8 cellular contexts compared by ENCODE assay signal in genomic region chr12:124392991-124393790, GRCh38.
DNase-seq lines count a peak whose midpoint lies in the region; ATAC-seq and TF ChIP-seq lines count a peak whose summit lies in the region.

No MANE protein-coding gene starts in this region.

- no peaks in the 10 kb centered on the region for H3K79me2 ChIP-seq in OCI-LY1 (ENCODE audit: insufficient read depth, low read length)
- peaks cover 4% of the 10 kb centered on the region for H3K79me2 ChIP-seq in fibroblast of lung (ENCODE audit: control insufficient read depth, insufficient read depth, low read length)

- H3K4me1 ChIP-seq in OCI-LY1 (ENCODE audit: insufficient read depth, low read length, severe bottlenecking): peaks cover 63% of the 10 kb centered on the region
- H3K4me1 ChIP-seq in fibroblast of lung (ENCODE audit: control insufficient read depth, extremely low read depth, insufficient read depth, low read length): peaks cover 51% of the 10 kb centered on the region
- H3K4me1 ChIP-seq in neutrophil (ENCODE audit: control insufficient read depth in 1 of 2, insufficient read depth in 1 of 2, low read depth in 1 of 2, low read length in 1 of 2): peaks cover 45 to 52% of the 10 kb centered on the region in 2 experiments

- H3K27ac Mint-ChIP-seq in activated naive CD4-positive, alpha-beta T cell treated with anti-CD3 and anti-CD28 coated beads, Interleukin-2, amount 50 U/mL, for 72 hours: peak overlapping the region in 1 of 2 donors; percentile 65

- H3K27me3 ChIP-seq in OCI-LY1 (ENCODE audit: insufficient read depth, low read length) (no peaks in the 10 kb centered on the region), fibroblast of lung (ENCODE audit: control insufficient read depth, insufficient read depth, low read length) (no peaks in the 10 kb centered on the region), neutrophil (no peaks in the 10 kb centered on the region)

- H3K9me3 ChIP-seq in OCI-LY1 (ENCODE audit: low read length): no peaks in the 10 kb centered on the region
- no peaks in the 10 kb centered on the region for H3K9me3 ChIP-seq in fibroblast of lung (ENCODE audit: control insufficient read depth, insufficient read depth, low read depth, low read length)
- H3K9me3 ChIP-seq in neutrophil: no peaks in the 10 kb centered on the region

- no peak overlapping the region for H3K4me3 ChIP-seq in OCI-LY1 (ENCODE audit: low read depth, low read length, poor library complexity, severe bottlenecking)
- H3K4me3 ChIP-seq in fibroblast of lung (replicated peaks in 1 of 4; ENCODE audit: control extremely low read depth in 1 of 4, insufficient read depth in 1 of 4, low read depth in 3 of 4, low read length in 4 of 4): no peak overlapping the region
- H3K4me3 ChIP-seq in neutrophil (ENCODE audit: low read depth in 1 of 2, low read length in 1 of 2): no peak overlapping the region

- no peak overlapping the region for H2AFZ ChIP-seq in OCI-LY1 (ENCODE audit: low read length)
- no peak overlapping the region for H2AFZ ChIP-seq in fibroblast of lung (ENCODE audit: low read length)

- H3K9me2 ChIP-seq in OCI-LY1 (ENCODE audit: low read depth, low read length): no peaks in the 10 kb centered on the region

- DNase-seq in COLO829 (ENCODE audit: low spot score): peak; percentile 76
- DNase-seq in fibroblast of lung (ENCODE audit: low read depth in 2 of 2): peak; percentile 69 to 92
- no peak for DNase-seq in activated naive CD4-positive, alpha-beta T cell treated with anti-CD3 and anti-CD28 coated beads, Interleukin-2, amount 50 U/mL, for 72 hours (ENCODE audit: low spot score in 2 of 2)

- H4K20me1 ChIP-seq in OCI-LY1 (ENCODE audit: insufficient read depth, low read length): no peaks in the 10 kb centered on the region
- no peaks in the 10 kb centered on the region for H4K20me1 ChIP-seq in fibroblast of lung (ENCODE audit: control insufficient read depth, extremely low read depth, insufficient read depth, low read length)

- H3K27ac ChIP-seq in OCI-LY1 (ENCODE audit: low read depth, low read length, poor library complexity, severe bottlenecking): peak overlapping the region; percentile 97
- peak overlapping the region; percentile 56 for H3K27ac ChIP-seq in fibroblast of lung (ENCODE audit: insufficient read depth, low read length)
- H3K27ac ChIP-seq in neutrophil: peak overlapping the region; percentile 92

- no peak for TF ChIP-seq CTCF in OCI-LY1 (IDR thresholded peaks at IDR 0.05; ENCODE audit: low read length)
- no peak for TF ChIP-seq CTCF in fibroblast of lung (conservative IDR thresholded peaks at IDR 0.05 in 1 of 2, IDR thresholded peaks at IDR 0.05 in 1 of 2; ENCODE audit: low read depth in 1 of 2, low read length in 2 of 2)
- TF ChIP-seq CTCF in neutrophil (IDR thresholded peaks at IDR 0.05): no peak

- H3K9ac ChIP-seq in OCI-LY1 (ENCODE audit: low read length) (peak overlapping the region; percentile 41; the same call in 1 of the 2 replicates), fibroblast of lung (ENCODE audit: insufficient read depth, low read length) (peak overlapping the region; percentile 48)

- ATAC-seq in activated naive CD4-positive, alpha-beta T cell treated with anti-CD3 and anti-CD28 coated beads, Interleukin-2, amount 50 U/mL, for 72 hours: no peak
- ATAC-seq in HG03520 (IDR thresholded peaks at IDR 0.05; ENCODE audit: unreplicated experiment) (no peak), GM19455 (IDR thresholded peaks at IDR 0.05; ENCODE audit: unreplicated experiment) (no peak), GM19452 (IDR thresholded peaks at IDR 0.05; ENCODE audit: unreplicated experiment) (no peak)

- H3F3A ChIP-seq in OCI-LY1 (ENCODE audit: insufficient read depth, low read length): peaks cover 7% of the 10 kb centered on the region; the same call in 1 of the 2 replicates

- H3K36me3 ChIP-seq in OCI-LY1 (ENCODE audit: insufficient read depth, low read length): no peaks in the 10 kb centered on the region
- H3K36me3 ChIP-seq in fibroblast of lung (ENCODE audit: control insufficient read depth, insufficient read depth, low read length): peaks cover 5% of the 10 kb centered on the region
- peaks cover 31% of the 10 kb centered on the region for H3K36me3 ChIP-seq in neutrophil

- H3K4me2 ChIP-seq in OCI-LY1 (ENCODE audit: low read length) (peak overlapping the region; percentile 53; the same call in 1 of the 2 replicates), fibroblast of lung (ENCODE audit: extremely low read depth, insufficient read depth, low read length) (no peak overlapping the region)

- no peaks in the 10 kb centered on the region for H3K36me3 Mint-ChIP-seq in activated naive CD4-positive, alpha-beta T cell treated with anti-CD3 and anti-CD28 coated beads, Interleukin-2, amount 50 U/mL, for 72 hours

- no peaks in the 10 kb centered on the region for H3K9me3 Mint-ChIP-seq in activated naive CD4-positive, alpha-beta T cell treated with anti-CD3 and anti-CD28 coated beads, Interleukin-2, amount 50 U/mL, for 72 hours

Comparison
In these comparisons a context has a peak if more than half of its experiments do, and no peak if none do; other contexts are left out.
1. DNase-seq: peak in COLO829 (single experiment) and fibroblast of lung (2 of 2); none in activated naive CD4-positive, alpha-beta T cell treated with anti-CD3 and anti-CD28 coated beads, Interleukin-2, amount 50 U/mL, for 72 hours (0 of 2).
2. Peak in every context shown above with its lines, with median percentiles within 50 percentile points of each other: H3K27ac ChIP-seq.